ENCODE assay signal across 8 cellular contexts in genomic region chr4:70704333-70705145, GRCh38. TPM values are rescaled to one million over a fixed set of nuclear protein-coding genes. Genes with fewer than 3 reads are reported as not detected.
DNase-seq lines count a peak whose midpoint lies in the region; ATAC-seq, FAIRE-seq and TF ChIP-seq lines count a peak whose summit lies in the region.

No MANE protein-coding gene starts in this region.

- peak overlapping the region; percentile 81 for H3K9ac ChIP-seq in rectal smooth muscle tissue (ENCODE audit: low read length)

- peak overlapping the region; percentile 82 for H3K4me3 Mint-ChIP-seq in T-helper 2 cell treated with Interferon-gamma antibody and Interleukin-4, amounts not matched to agents 5 μg/mL and 100 μg/mL, for 36 hours

- TF ChIP-seq CTCF in astrocyte of the cerebellum (IDR thresholded peaks at IDR 0.05; ENCODE audit: low read depth, low read length, missing control alignments), result peak; percentile 31

- peak; percentile 87 for FAIRE-seq in GM12891 (lab: Jason Lieb, UNC)

- H3K27me3 ChIP-seq in rectal smooth muscle tissue (ENCODE audit: control insufficient read depth, insufficient read depth, low read length), result no peaks in the 10 kb centered on the region

- H3K4me3 ChIP-seq in astrocyte of the cerebellum (ENCODE audit: low read depth, low read length), result peak overlapping the region; percentile 68
- peak overlapping the region; percentile 62 for H3K4me3 ChIP-seq in rectal smooth muscle tissue (ENCODE audit: low read length)

- peak; percentile 62 for ATAC-seq in HG02610 (IDR thresholded peaks at IDR 0.05; ENCODE audit: unreplicated experiment)

- H3K27ac Mint-ChIP-seq in T-helper 2 cell treated with Interferon-gamma antibody and Interleukin-4, amounts not matched to agents 5 μg/mL and 100 μg/mL, for 36 hours, result peak overlapping the region; percentile 85

- TF ChIP-seq POLR2A in GM12891 (IDR thresholded peaks at IDR 0.05; ENCODE audit: low read depth, low read length), result no peak; the same call in 1 of the 2 replicates

- DNase-seq in GM12891 (ENCODE audit: insufficient read length, low spot score) (peak; percentile 54), NCI-H1092 treated with DMSO at 0.1 percent for 48 hours (lab: John Stamatoyannopoulos, UW) (peak; percentile 80), astrocyte of the cerebellum (ENCODE audit: low read depth) (no peak), hepatic stellate cell (ENCODE audit: low spot score) (peak; percentile 66), GOT3 (lab: John Stamatoyannopoulos, UW) (no peak)
- DNase-seq in T-helper 2 cell treated with Interferon-gamma antibody and Interleukin-4, amounts not matched to agents 5 μg/mL and 100 μg/mL, for 36 hours (ENCODE audit: low spot score), result peak; percentile 58

- H3K27me3 Mint-ChIP-seq in T-helper 2 cell treated with Interferon-gamma antibody and Interleukin-4, amounts not matched to agents 5 μg/mL and 100 μg/mL, for 36 hours (ENCODE audit: low read depth), result no peaks in the 10 kb centered on the region

- H3K27ac ChIP-seq in rectal smooth muscle tissue (ENCODE audit: low read depth, low read length), result peak overlapping the region; percentile 89

- peaks cover 25% of the 10 kb centered on the region for H3K4me1 Mint-ChIP-seq in T-helper 2 cell treated with Interferon-gamma antibody and Interleukin-4, amounts not matched to agents 5 μg/mL and 100 μg/mL, for 36 hours (ENCODE audit: low read depth)

- H3K9me3 Mint-ChIP-seq in T-helper 2 cell treated with Interferon-gamma antibody and Interleukin-4, amounts not matched to agents 5 μg/mL and 100 μg/mL, for 36 hours, result no peaks in the 10 kb centered on the region

- H3K36me3 Mint-ChIP-seq in T-helper 2 cell treated with Interferon-gamma antibody and Interleukin-4, amounts not matched to agents 5 μg/mL and 100 μg/mL, for 36 hours (ENCODE audit: low read depth), result no peaks in the 10 kb centered on the region

- in situ Hi-C loops in astrocyte of the cerebellum (cut with HindIII; ENCODE audit: low sequenced_read_pairs), result no loop called here

- no peaks in the 10 kb centered on the region for H3K36me3 ChIP-seq in rectal smooth muscle tissue (ENCODE audit: control insufficient read depth, insufficient read depth, low read length)

- peaks cover 15% of the 10 kb centered on the region for H3K4me1 ChIP-seq in rectal smooth muscle tissue (ENCODE audit: control insufficient read depth, insufficient read depth, low read length)

TF ChIP-seq in GM12891, 5 proteins besides CTCF, POLR2A, EP300 and RAD21:
- TF ChIP-seq SPI1 (IDR thresholded peaks at IDR 0.05; ENCODE audit: low read depth, low read length), result no peak
- TF ChIP-seq PAX5 (IDR thresholded peaks at IDR 0.05; ENCODE audit: insufficient read depth, low read length, severe bottlenecking), result no peak
- no peak for TF ChIP-seq POLR2AphosphoS5 (IDR thresholded peaks at IDR 0.05; ENCODE audit: low read depth, low read length)
- TF ChIP-seq POU2F2 (IDR thresholded peaks at IDR 0.05; ENCODE audit: low read depth, low read length), result no peak
- TF ChIP-seq TAF1 (IDR thresholded peaks at IDR 0.05; ENCODE audit: low read depth, low read length), result no peak
TF ChIP-seq in GM12891: peak in this region for 0.

RNA-seq across cellular contexts. Expression of gene UTP3, which starts 16.2 kb away (rescaled TPM):
- polyA plus RNA-seq in GM12891 (2012; ENCODE audit: low read depth, missing spikeins), result 31.5 TPM

RNA-seq across cellular contexts. Expression of gene RUFY3, which starts 17.2 kb away (rescaled TPM):
- 8.8 TPM for polyA plus RNA-seq in GM12891 (2012; ENCODE audit: low read depth, missing spikeins)

RNA-seq across cellular contexts. Expression of gene JCHAIN, which starts 38.2 kb away (rescaled TPM):
- polyA plus RNA-seq in GM12891 (2012; ENCODE audit: low read depth, missing spikeins), result 110 TPM

Comparison
In these comparisons a context has a peak if more than half of its experiments do, and no peak if none do; other contexts are left out.
1. DNase-seq: peak in GM12891 (single experiment), NCI-H1092 treated with DMSO at 0.1 percent for 48 hours (single experiment), T-helper 2 cell treated with Interferon-gamma antibody and Interleukin-4, amounts not matched to agents 5 μg/mL and 100 μg/mL, for 36 hours (single experiment) and hepatic stellate cell (single experiment); none in astrocyte of the cerebellum (single experiment) and GOT3 (single experiment).